ENCODE assay signal across 9 cellular contexts in genomic region chr22:39518124-39518786, GRCh38. TPM values are rescaled to one million over a fixed set of nuclear protein-coding genes. Genes with fewer than 3 reads are reported as not detected.
A peak's percentile ranks its signal among the peaks of the same experiment; 100 is the strongest.
DNase-seq lines count a peak whose midpoint lies in the region; ATAC-seq and TF ChIP-seq lines count a peak whose summit lies in the region.
"Had no signal": no experiment of that assay in that cellular context is flagged by ENCODE, and none has a peak within 500 bp of the region (broad histone marks: within the 10 kb centered on the region; RNA-seq: fewer than 3 reads in every experiment).

No MANE protein-coding gene starts in this region.

- ATAC-seq in thoracic aorta (ENCODE audit: insufficient number of reproducible peaks, low FRiP score, low read depth): no peak

- H3K36me3 ChIP-seq in thoracic aorta: peaks cover 32% of the 10 kb centered on the region

- no peaks in the 10 kb centered on the region for H3K9me3 Mint-ChIP-seq in activated naive CD4-positive, alpha-beta T cell treated with anti-CD3 and anti-CD28 coated beads for 36 hours
- no peaks in the 10 kb centered on the region for H3K9me3 Mint-ChIP-seq in activated CD4-positive, alpha-beta memory T cell treated with anti-CD3 and anti-CD28 coated beads for 36 hours

- peaks cover 52% of the 10 kb centered on the region for H3K36me3 Mint-ChIP-seq in activated naive CD4-positive, alpha-beta T cell treated with anti-CD3 and anti-CD28 coated beads for 36 hours (ENCODE audit: low read depth)
- H3K36me3 Mint-ChIP-seq in activated CD4-positive, alpha-beta memory T cell treated with anti-CD3 and anti-CD28 coated beads for 36 hours: peaks cover 53% of the 10 kb centered on the region

- intact Hi-C loops in activated naive CD4-positive, alpha-beta T cell treated with anti-CD3 and anti-CD28 coated beads for 36 hours (cut with micrococcal nuclease): no loop called here
- intact Hi-C loops in activated CD4-positive, alpha-beta memory T cell treated with anti-CD3 and anti-CD28 coated beads for 36 hours (cut with micrococcal nuclease): no loop called here

- DNase-seq in activated naive CD4-positive, alpha-beta T cell treated with anti-CD3 and anti-CD28 coated beads for 36 hours: no peak
- DNase-seq in activated naive CD4-positive, alpha-beta T cell (lab: John Stamatoyannopoulos, UW): no peak
- no peak for DNase-seq in activated CD4-positive, alpha-beta memory T cell treated with anti-CD3 and anti-CD28 coated beads for 36 hours
- DNase-seq in thoracic aorta (ENCODE audit: low spot score) (no peak), GM10266 (ENCODE audit: extremely low spot score) (no peak), ACHN (no peak), SHP77 (lab: John Stamatoyannopoulos, UW) (no peak)
- DNase-seq: NCI-H1105 had no signal

- peak overlapping the region; percentile 95 for H3K27ac Mint-ChIP-seq in activated naive CD4-positive, alpha-beta T cell treated with anti-CD3 and anti-CD28 coated beads for 36 hours
- peak overlapping the region; percentile 98 for H3K27ac Mint-ChIP-seq in activated CD4-positive, alpha-beta memory T cell treated with anti-CD3 and anti-CD28 coated beads for 36 hours

- in situ Hi-C loops in ACHN (cut with HindIII; ENCODE audit: low pct_ligation_motif_present, low pct_unique_long_range_greater_than_20kb, low sequenced_read_pairs): no loop called here

- TF ChIP-seq CTCF in thoracic aorta (IDR thresholded peaks at IDR 0.05) (no peak), GM10266 (IDR thresholded peaks at IDR 0.05; ENCODE audit: control insufficient read depth, insufficient read depth, low read depth, missing control alignments) (no peak)

- peaks cover 2% of the 10 kb centered on the region for H3K27me3 Mint-ChIP-seq in activated naive CD4-positive, alpha-beta T cell treated with anti-CD3 and anti-CD28 coated beads for 36 hours (ENCODE audit: low read depth)
- H3K27me3 Mint-ChIP-seq in activated CD4-positive, alpha-beta memory T cell treated with anti-CD3 and anti-CD28 coated beads for 36 hours: peaks cover 4% of the 10 kb centered on the region

- peaks cover 4% of the 10 kb centered on the region for H3K9me3 ChIP-seq in iPS-18c (ENCODE audit: control insufficient read depth, insufficient read depth, low read length)
- no peaks in the 10 kb centered on the region for H3K9me3 ChIP-seq in thoracic aorta

- H3K4me1 ChIP-seq in thoracic aorta (ENCODE audit: control insufficient read depth in 1 of 2, low read depth in 2 of 2): peaks cover 22 to 32% of the 10 kb centered on the region in 2 donors

- H3K27me3 ChIP-seq in thoracic aorta (replicated peaks; ENCODE audit: insufficient read depth): no peaks in the 10 kb centered on the region

- peak overlapping the region; percentile 83 for H3K4me3 Mint-ChIP-seq in activated naive CD4-positive, alpha-beta T cell treated with anti-CD3 and anti-CD28 coated beads for 36 hours
- H3K4me3 Mint-ChIP-seq in activated CD4-positive, alpha-beta memory T cell treated with anti-CD3 and anti-CD28 coated beads for 36 hours: peak overlapping the region; percentile 84

- peak overlapping the region; percentile 100 for H3K27ac ChIP-seq in thoracic aorta

- peaks cover 58% of the 10 kb centered on the region for H3K4me1 Mint-ChIP-seq in activated naive CD4-positive, alpha-beta T cell treated with anti-CD3 and anti-CD28 coated beads for 36 hours (ENCODE audit: low read depth)
- H3K4me1 Mint-ChIP-seq in activated CD4-positive, alpha-beta memory T cell treated with anti-CD3 and anti-CD28 coated beads for 36 hours (ENCODE audit: low read depth): peaks cover 50% of the 10 kb centered on the region

- H3K4me3 ChIP-seq in iPS-18c (ENCODE audit: insufficient read depth, low read depth, low read length) (0 out of 2 replicates have a peak overlapping the region, but pooled peaks have one; percentile 98), thoracic aorta (no peak overlapping the region)

- CTCF ChIA-PET in activated naive CD4-positive, alpha-beta T cell treated with anti-CD3 and anti-CD28 coated beads for 36 hours (lab: Charles Lee): interaction anchor here (0.5 to 5.6 kb wide), 11 partner anchors 8 to 1653 kb away, joined by 3 to 49 read pairs (median 3); partner anchors contain the start of gene TAB1
- CTCF ChIA-PET in activated CD4-positive, alpha-beta memory T cell treated with anti-CD3 and anti-CD28 coated beads for 36 hours (lab: Charles Lee): interaction anchor here (1.4 to 5.9 kb wide), 5 partner anchors 10 to 175 kb away, joined by 3 to 71 read pairs (median 44); a partner anchor contains a TSS

- POLR2A ChIA-PET in activated CD4-positive, alpha-beta memory T cell treated with anti-CD3 and anti-CD28 coated beads for 36 hours (lab: Charles Lee): interaction anchor here (1.0 to 2.5 kb wide), 3 partner anchors 11 to 22 kb away, joined by 3 to 9 read pairs (median 4); partner anchors contain the start of gene MIEF1

RNA-seq across cellular contexts. Expression of gene ATF4, which starts 2.1 kb away (rescaled TPM):
- total RNA-seq in activated naive CD4-positive, alpha-beta T cell treated with anti-CD3 and anti-CD28 coated beads for 36 hours: 100 to 1,000 TPM; 589 to 609 TPM
- total RNA-seq in activated CD4-positive, alpha-beta memory T cell treated with anti-CD3 and anti-CD28 coated beads for 36 hours: 100 to 1,000 TPM; 437 to 455 TPM
- total RNA-seq in thoracic aorta: 100 to 1,000 TPM; 301 to 320 TPM

RNA-seq across cellular contexts. Expression of gene RPS19BP1, which starts 14.3 kb away (rescaled TPM):
- 10 to 100 TPM; 52.0 to 56.2 TPM for total RNA-seq in activated naive CD4-positive, alpha-beta T cell treated with anti-CD3 and anti-CD28 coated beads for 36 hours
- 10 to 100 TPM; 65.2 to 67.5 TPM for total RNA-seq in activated CD4-positive, alpha-beta memory T cell treated with anti-CD3 and anti-CD28 coated beads for 36 hours
- total RNA-seq in thoracic aorta: 10 to 100 TPM; 77.7 to 89.6 TPM

RNA-seq across cellular contexts. Expression of gene MIEF1, which starts 16.2 kb away (rescaled TPM):
- total RNA-seq in activated naive CD4-positive, alpha-beta T cell treated with anti-CD3 and anti-CD28 coated beads for 36 hours: 10 to 100 TPM; 33.3 to 35.1 TPM
- 10 to 100 TPM; 40.3 to 43.1 TPM for total RNA-seq in activated CD4-positive, alpha-beta memory T cell treated with anti-CD3 and anti-CD28 coated beads for 36 hours
- total RNA-seq in thoracic aorta: 10 to 100 TPM; 18.8 to 36.9 TPM

RNA-seq across cellular contexts. Expression of gene CACNA1I, which starts 52.3 kb away (rescaled TPM):
- under 1 TPM; 0.27 to 0.31 TPM for total RNA-seq in activated naive CD4-positive, alpha-beta T cell treated with anti-CD3 and anti-CD28 coated beads for 36 hours
- under 1 TPM; 0.36 to 0.57 TPM for total RNA-seq in activated CD4-positive, alpha-beta memory T cell treated with anti-CD3 and anti-CD28 coated beads for 36 hours
- total RNA-seq in thoracic aorta: under 1 TPM; 0.14 to 0.21 TPM
